19 cellular contexts compared by ENCODE assay signal in genomic region chr7:167976-168791, GRCh38.
"Had no signal": no experiment of that assay in that cellular context is flagged by ENCODE, and none has a peak within 500 bp of the region (broad histone marks: within the 10 kb centered on the region; RNA-seq: fewer than 3 reads in every experiment).

No MANE protein-coding gene starts in this region.

- H3K4me3 ChIP-seq: gastrocnemius medialis, SK-N-MC, skin epidermis, suprapubic skin, transverse colon had no signal

- H3K36me3 Mint-ChIP-seq: mesothelial cell of epicardium, WTC11 had no signal

- H3K4me1 Mint-ChIP-seq: activated CD4-positive, alpha-beta T cell treated with anti-CD3 and anti-CD28 coated beads for 36 hours had no signal

- H3K9me3 ChIP-seq: gastrocnemius medialis, suprapubic skin, transverse colon had no signal

- H3K36me3 ChIP-seq: brain microvascular endothelial cell, gastrocnemius medialis, suprapubic skin, transverse colon had no signal

- H3K9me3 Mint-ChIP-seq: mesothelial cell of epicardium; stimulated activated naive CD8-positive, alpha-beta T cell treated with anti-CD3 and anti-CD28 coated beads, Interleukin-15, amount 100 ng/mL, for 72 hours; T-helper 2 cell treated with Interferon-gamma antibody and Interleukin-4, amounts not matched to agents 5 μg/mL and 100 μg/mL, for 36 hours; WTC11 had no signal

- ATAC-seq: activated CD4-positive, alpha-beta T cell treated with anti-CD3 and anti-CD28 coated beads for 36 hours; esophagus mucosa; gastrocnemius medialis; stimulated activated naive CD8-positive, alpha-beta T cell treated with anti-CD3 and anti-CD28 coated beads, Interleukin-15, amount 100 ng/mL, for 72 hours; WTC11 had no signal

- H3K4me3 Mint-ChIP-seq: activated CD4-positive, alpha-beta T cell treated with anti-CD3 and anti-CD28 coated beads for 36 hours; mesothelial cell of epicardium; stimulated activated naive CD8-positive, alpha-beta T cell treated with anti-CD3 and anti-CD28 coated beads, Interleukin-15, amount 100 ng/mL, for 72 hours; T-helper 2 cell treated with Interferon-gamma antibody and Interleukin-4, amounts not matched to agents 5 μg/mL and 100 μg/mL, for 36 hours; WTC11 had no signal

- H3K27ac ChIP-seq: brain microvascular endothelial cell, gastrocnemius medialis, SK-N-MC, skin epidermis, suprapubic skin, transverse colon had no signal

- DNase-seq: activated CD4-positive, alpha-beta T cell treated with anti-CD3 and anti-CD28 coated beads for 36 hours; activated CD4-positive, alpha-beta T cell treated with anti-CD3 and anti-CD28 coated beads, Interleukin-2, amount 50 U/mL, for 48 hours; activated naive CD4-positive, alpha-beta T cell; activated T-cell treated with anti-CD3 and anti-CD28 coated beads for 4 hours; brain microvascular endothelial cell; effector CD8-positive, alpha-beta T cell; gastrocnemius medialis; occipital lobe; stimulated activated CD4-positive, alpha-beta T cell treated with anti-CD3 and anti-CD28 coated beads, Interleukin-15, amount 100 ng/mL, for 24 hours; stimulated activated CD4-positive, alpha-beta T cell treated with anti-CD3 and anti-CD28 coated beads, Interleukin-2, amount 100 ng/mL, for 48 hours; stimulated activated naive CD8-positive, alpha-beta T cell treated with anti-CD3 and anti-CD28 coated beads, Interleukin-15, amount 100 ng/mL, for 72 hours; transverse colon had no signal

- H3K4me1 ChIP-seq: gastrocnemius medialis had no signal

- H3K27me3 ChIP-seq: gastrocnemius medialis had no signal

- H3K27ac Mint-ChIP-seq: activated CD4-positive, alpha-beta T cell treated with anti-CD3 and anti-CD28 coated beads for 36 hours; stimulated activated naive CD8-positive, alpha-beta T cell treated with anti-CD3 and anti-CD28 coated beads, Interleukin-15, amount 100 ng/mL, for 72 hours; T-helper 2 cell treated with Interferon-gamma antibody and Interleukin-4, amounts not matched to agents 5 μg/mL and 100 μg/mL, for 36 hours; WTC11 had no signal
